ENCODE assay signal across 10 cellular contexts in the genomic region with DNA sequence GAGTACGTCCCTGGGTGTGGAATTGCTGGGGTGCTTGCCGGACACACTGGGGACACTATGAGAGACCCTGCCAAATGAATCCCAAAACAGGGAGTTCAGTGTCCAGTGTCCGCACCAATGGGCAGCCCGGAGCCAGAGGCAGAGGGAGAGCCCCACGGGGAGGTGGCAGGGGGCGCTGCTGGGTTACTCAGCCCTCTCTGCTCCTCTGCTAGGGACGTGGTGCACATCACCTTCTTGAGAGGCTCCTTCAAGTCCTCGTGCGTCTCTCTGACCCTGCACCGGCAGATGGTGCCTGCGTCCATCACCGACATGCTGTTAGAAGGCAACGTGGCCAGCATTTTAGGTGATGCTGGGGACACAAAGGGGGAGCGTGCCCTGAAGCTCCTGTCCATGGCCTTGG. TPM values are rescaled to one million over a fixed set of nuclear protein-coding genes. Genes with fewer than 3 reads are reported as not detected.
DNase-seq lines count a peak whose midpoint lies in the region; ATAC-seq, FAIRE-seq and TF ChIP-seq lines count a peak whose summit lies in the region.
"Had no signal": no experiment of that assay in that cellular context is flagged by ENCODE, and none has a peak within 500 bp of the region (broad histone marks: within the 10 kb centered on the region; RNA-seq: fewer than 3 reads in every experiment).

No MANE protein-coding gene starts in this region.

- no peak overlapping the region for H3K27ac ChIP-seq in pancreas
- no peak overlapping the region for H3K27ac ChIP-seq in vagina

- intact Hi-C loops in pancreas (cut with DNase I) (no loop called here), vagina (cut with DNase I) (no loop called here)

- no peaks in the 10 kb centered on the region for H3K4me1 ChIP-seq in pancreas
- no peaks in the 10 kb centered on the region for H3K4me1 ChIP-seq in vagina

- H3K36me3 ChIP-seq in pancreas (no peaks in the 10 kb centered on the region), vagina (no peaks in the 10 kb centered on the region)

- H3K27me3 ChIP-seq in pancreas (no peaks in the 10 kb centered on the region), vagina (no peaks in the 10 kb centered on the region)

- peak; percentile 50 for TF ChIP-seq CTCF in NB4 (IDR thresholded peaks at IDR 0.05; ENCODE audit: low read depth, low read length)
- no peak for TF ChIP-seq CTCF in pancreas (IDR thresholded peaks at IDR 0.05)
- TF ChIP-seq CTCF in vagina (IDR thresholded peaks at IDR 0.05), result no peak

- peak; percentile 2 for DNase-seq in SKM-1 treated with dmso at 0.1 percent for 144 hours (lab: John Stamatoyannopoulos, UW; ENCODE audit: unreplicated experiment)
- no peak for DNase-seq in SKM-1 (lab: John Stamatoyannopoulos, UW; ENCODE audit: unreplicated experiment)
- peak; percentile 57 for DNase-seq in NB4 (ENCODE audit: low read depth)
- peak; percentile 72 for DNase-seq in ecto neural progenitor cell (ENCODE audit: low spot score)
- DNase-seq in pancreas, result peak in 1 of 6 donors; percentile 40
- DNase-seq in Ammon's horn (ENCODE audit: low spot score), result no peak
- DNase-seq in vagina (ENCODE audit: extremely low spot score in 2 of 2), result no peak
- DNase-seq in COLO668 (lab: John Stamatoyannopoulos, UW; ENCODE audit: unreplicated experiment), result no peak
- DNase-seq: NCI-H526 had no signal

- no peak for FAIRE-seq in pancreas (lab: Jason Lieb, UNC)

- TF ChIP-seq POLR2A in NB4 (IDR thresholded peaks at IDR 0.05; ENCODE audit: extremely low read depth, insufficient read length) (no peak), vagina (IDR thresholded peaks at IDR 0.05) (no peak)

- H3K9me3 ChIP-seq in pancreas, result no peaks in the 10 kb centered on the region
- no peaks in the 10 kb centered on the region for H3K9me3 ChIP-seq in vagina

- peak in 3 of 4 donors; percentile 43 to 51 (median 49) for ATAC-seq in pancreas

- WGBS in pancreas, 2 donors, result 18 to 23% methylated on average over 14 of the region's 14 CpGs

- H3K4me3 ChIP-seq in NB4 (ENCODE audit: low read depth, low read length) (no peak overlapping the region), pancreas (no peak overlapping the region), vagina (no peak overlapping the region)

RNA-seq across cellular contexts. Expression of a gene that starts 20.8 kb away (rescaled TPM):
- total RNA-seq in pancreas (under 1 TPM; 0.31 to 0.94 (median 0.67) TPM), vagina (not detected)
- polyA plus RNA-seq in pancreas, result 1 to 10 TPM; 1.8 to 3.1 TPM

RNA-seq across cellular contexts. Expression of a gene that starts 20.9 kb away (rescaled TPM):
- 10 to 100 TPM in 5 of 6 donors, 1 to 10 TPM in 1; 10.0 to 16.3 (median 12.5) TPM for total RNA-seq in pancreas
- 10 to 100 TPM; 12.8 to 13.4 TPM for polyA plus RNA-seq in pancreas
- 17.2 TPM for total RNA-seq in vagina

RNA-seq across cellular contexts. Expression of a gene that starts 21.1 kb away (rescaled TPM):
- total RNA-seq in pancreas (100 to 1,000 TPM in 5 of 6 donors, 10 to 100 TPM in 1; 87.9 to 132 (median 129) TPM), vagina (112 TPM)
- 100 to 1,000 TPM in 1 of 2 donors, 10 to 100 TPM in 1; 63.1 to 106 TPM for polyA plus RNA-seq in pancreas

RNA-seq across cellular contexts. Expression of a gene that starts 25.2 kb away (rescaled TPM):
- 1 to 10 TPM; 1.5 to 5.5 (median 2.9) TPM for total RNA-seq in pancreas
- 10 to 100 TPM; 13.6 to 18.9 TPM for polyA plus RNA-seq in pancreas
- 2.0 TPM for total RNA-seq in vagina
- polyA plus RNA-seq: CD4-positive, alpha-beta memory T cell had no signal

RNA-seq across cellular contexts. Expression of a gene that starts 40.6 kb away (rescaled TPM):
- 10 to 100 TPM in 4 of 6 donors, 1 to 10 TPM in 2; 7.8 to 18.7 (median 11.9) TPM for total RNA-seq in pancreas
- polyA plus RNA-seq in pancreas, result 10 to 100 TPM; 37.3 to 52.4 TPM
- 19.9 TPM for total RNA-seq in vagina

Comparison
In these comparisons a context has a peak if more than half of its experiments do, and no peak if none do; other contexts are left out.
1. DNase-seq: peak in SKM-1 treated with dmso at 0.1 percent for 144 hours (single experiment), NB4 (single experiment) and ecto neural progenitor cell (single experiment); none in SKM-1 (single experiment), Ammon's horn (single experiment), vagina (0 of 2) and COLO668 (single experiment).